Comparison of ENCODE assay signal across 8 cellular contexts in genomic region chr1:44031051-44031899, GRCh38. TPM values are rescaled to one million over a fixed set of nuclear protein-coding genes. Genes with fewer than 3 reads are reported as not detected.
A peak's percentile ranks its signal among the peaks of the same experiment; 100 is the strongest.
DNase-seq lines count a peak whose midpoint lies in the region; ATAC-seq and TF ChIP-seq lines count a peak whose summit lies in the region.

Gene SLC6A9 (minus strand): TSS chr1:44031462. CDS start chr1:44024277, 7,185 bp downstream.

- H3K9me2 ChIP-seq in hepatocyte (replicated peaks; ENCODE audit: insufficient read depth), result no peaks in the 10 kb centered on the region

- H3K4me3 ChIP-seq in hepatocyte, result peak within 1 kb of the TSS; percentile 48
- H3K4me3 ChIP-seq in gastrocnemius medialis, result peak within 1 kb of the TSS; percentile 78 to 92 (median 82)

- H3K27me3 ChIP-seq in hepatocyte (no peaks in the 10 kb centered on the region), gastrocnemius medialis (no peaks in the 10 kb centered on the region)

- TF ChIP-seq POLR2A in gastrocnemius medialis (IDR thresholded peaks at IDR 0.05), result no peak

- H3K36me3 ChIP-seq in hepatocyte (replicated peaks; ENCODE audit: insufficient read depth, low read depth), result no peaks in the 10 kb centered on the region
- H3K36me3 ChIP-seq in gastrocnemius medialis, result no peaks in the 10 kb centered on the region

- DNase-seq in NCI-H345 (lab: John Stamatoyannopoulos, UW), result peak; percentile 30
- DNase-seq in NCI-H345 treated with DMSO at 0.1 percent for 48 hours (lab: John Stamatoyannopoulos, UW; ENCODE audit: unreplicated experiment), result no peak
- DNase-seq in SK-N-DZ (ENCODE audit: low spot score), result peak; percentile 42
- DNase-seq in amniotic epithelial cell (ENCODE audit: low read depth), result peak; percentile 46
- peak; percentile 78 for DNase-seq in hepatocyte (ENCODE audit: low spot score)
- DNase-seq in gastrocnemius medialis, result no peak
- no peak for DNase-seq in putamen (ENCODE audit: low spot score)

- peaks cover 32% of the 10 kb centered on the region for H3K4me1 ChIP-seq in hepatocyte (ENCODE audit: insufficient read depth)
- H3K4me1 ChIP-seq in gastrocnemius medialis, result peaks cover 20 to 34% of the 10 kb centered on the region in 2 donors

- intact Hi-C loops in gastrocnemius medialis (cut with DNase I; ENCODE audit: low total_unique reads), result loop anchor here (5.0 to 10.0 kb wide), 2 partner anchors 39 to 266 kb away; partner anchors contain the start of gene CCDC24

- WGBS in hepatocyte (ENCODE audit: low lambda C conversion rate, missing lambda C conversion rate), result 2% methylated on average over 42 of the region's 55 CpGs

- ATAC-seq in gastrocnemius medialis (no peak), HG03095 (IDR thresholded peaks at IDR 0.05; ENCODE audit: unreplicated experiment) (no peak)

- peak within 1 kb of the TSS; percentile 86 for H3K4me2 ChIP-seq in hepatocyte

- H3K27ac ChIP-seq in hepatocyte, result peak within 1 kb of the TSS; percentile 84
- peak within 1 kb of the TSS; percentile 77 to 95 (median 91) for H3K27ac ChIP-seq in gastrocnemius medialis

- TF ChIP-seq CTCF in hepatocyte (IDR thresholded peaks at IDR 0.05; ENCODE audit: poor library complexity) (no peak), gastrocnemius medialis (IDR thresholded peaks at IDR 0.05 in 4 of 5, conservative IDR thresholded peaks at IDR 0.05 in 1 of 5) (no peak)

- H3K79me2 ChIP-seq in hepatocyte, result peaks cover 9% of the 10 kb centered on the region

- no peaks in the 10 kb centered on the region for H4K20me1 ChIP-seq in hepatocyte (ENCODE audit: insufficient read depth, poor library complexity, severe bottlenecking)

- in situ Hi-C loops in gastrocnemius medialis (cut with MboI; ENCODE audit: low sequenced_read_pairs in 4 of 4), result loop anchor here in 3 of 4 donors (25.0 kb wide), 2 partner anchors 269 to 494 kb away; partner anchors contain the start of gene PTPRF (in 2 of the 3)

- H2AFZ ChIP-seq in hepatocyte, result peak within 1 kb of the TSS; percentile 66

- H3K9me3 ChIP-seq in hepatocyte (ENCODE audit: low read depth), result no peaks in the 10 kb centered on the region
- no peaks in the 10 kb centered on the region for H3K9me3 ChIP-seq in gastrocnemius medialis

RNA-seq across cellular contexts. Expression of gene SLC6A9, which starts in this region (rescaled TPM):
- polyA plus RNA-seq in SK-N-DZ (2014; cell fraction: cytosol; rRNA removed), result 1.4 and 2.4 TPM in 2 replicates
- 4.3 and 5.4 TPM in 2 replicates for polyA plus RNA-seq in SK-N-DZ (2014; cell fraction: nucleus; rRNA removed)
- total RNA-seq in hepatocyte (13.5 and 14.6 TPM in 2 replicates), gastrocnemius medialis (under 1 TPM in 3 of 4 donors, not detected in 1; 0.16 to 0.63 (median 0.29) TPM)
- 24.9 and 25.3 TPM in 2 replicates for polyA plus RNA-seq in hepatocyte

Comparison
In these comparisons a context has a peak if more than half of its experiments do, and no peak if none do; other contexts are left out.
1. DNase-seq: peak in NCI-H345 (single experiment), SK-N-DZ (single experiment), amniotic epithelial cell (single experiment) and hepatocyte (single experiment); none in NCI-H345 treated with DMSO at 0.1 percent for 48 hours (single experiment), gastrocnemius medialis (0 of 2) and putamen (single experiment).